Comparison of ENCODE assay signal across 1 cellular context in genomic region chrX:151177141-151178027, GRCh38.
TF ChIP-seq lines count a peak whose summit lies in the region.

No MANE protein-coding gene starts in this region.

TF ChIP-seq in HepG2, 621 proteins besides CTCF, POLR2A, EP300 and RAD21 (continued from another document):
- TF ChIP-seq, protein P1, sequence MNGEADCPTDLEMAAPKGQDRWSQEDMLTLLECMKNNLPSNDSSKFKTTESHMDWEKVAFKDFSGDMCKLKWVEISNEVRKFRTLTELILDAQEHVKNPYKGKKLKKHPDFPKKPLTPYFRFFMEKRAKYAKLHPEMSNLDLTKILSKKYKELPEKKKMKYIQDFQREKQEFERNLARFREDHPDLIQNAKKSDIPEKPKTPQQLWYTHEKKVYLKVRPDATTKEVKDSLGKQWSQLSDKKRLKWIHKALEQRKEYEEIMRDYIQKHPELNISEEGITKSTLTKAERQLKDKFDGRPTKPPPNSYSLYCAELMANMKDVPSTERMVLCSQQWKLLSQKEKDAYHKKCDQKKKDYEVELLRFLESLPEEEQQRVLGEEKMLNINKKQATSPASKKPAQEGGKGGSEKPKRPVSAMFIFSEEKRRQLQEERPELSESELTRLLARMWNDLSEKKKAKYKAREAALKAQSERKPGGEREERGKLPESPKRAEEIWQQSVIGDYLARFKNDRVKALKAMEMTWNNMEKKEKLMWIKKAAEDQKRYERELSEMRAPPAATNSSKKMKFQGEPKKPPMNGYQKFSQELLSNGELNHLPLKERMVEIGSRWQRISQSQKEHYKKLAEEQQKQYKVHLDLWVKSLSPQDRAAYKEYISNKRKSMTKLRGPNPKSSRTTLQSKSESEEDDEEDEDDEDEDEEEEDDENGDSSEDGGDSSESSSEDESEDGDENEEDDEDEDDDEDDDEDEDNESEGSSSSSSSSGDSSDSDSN (CRISPR knock-in tag; IDR thresholded peaks at IDR 0.05) = peak; percentile 46; the same call in 1 of the 2 replicates
- TF ChIP-seq ZNF484 (CRISPR knock-in tag; IDR thresholded peaks at IDR 0.05; ENCODE audit: borderline replicate concordance, low read depth) (no peak), MLX (CRISPR knock-in tag; IDR thresholded peaks at IDR 0.05) (no peak)
